In genomic region chr22:22042009-22042408, GRCh38 we compare ENCODE assay signal across 1 cellular context.
TF ChIP-seq lines count a peak whose summit lies in the region.

No MANE protein-coding gene starts in this region.

TF ChIP-seq in IMR-90, 13 proteins besides CTCF, POLR2A, EP300 and RAD21:
- no peak for TF ChIP-seq MAFK (IDR thresholded peaks at IDR 0.05; ENCODE audit: low read depth, low read length)
- no peak for TF ChIP-seq CHD1 (IDR thresholded peaks at IDR 0.05; ENCODE audit: low read depth, low read length)
- TF ChIP-seq RFX5 (IDR thresholded peaks at IDR 0.05; ENCODE audit: low read depth, low read length): no peak
- no peak for TF ChIP-seq FOS (IDR thresholded peaks at IDR 0.05; ENCODE audit: low read depth, low read length)
- TF ChIP-seq NFE2L2 (IDR thresholded peaks at IDR 0.05; ENCODE audit: low read depth, low read length): no peak
- TF ChIP-seq SMC3 (IDR thresholded peaks at IDR 0.05; ENCODE audit: low read depth, low read length): no peak
- TF ChIP-seq RCOR1 (IDR thresholded peaks at IDR 0.05; ENCODE audit: insufficient replicate concordance, low read length): no peak
- TF ChIP-seq CEBPB (IDR thresholded peaks at IDR 0.05; ENCODE audit: low read depth, low read length): no peak
- no peak for TF ChIP-seq MXI1 (IDR thresholded peaks at IDR 0.05; ENCODE audit: borderline replicate concordance, low read depth, low read length)
- TF ChIP-seq USF2 (IDR thresholded peaks at IDR 0.05; ENCODE audit: low read depth, low read length): no peak
- TF ChIP-seq MAZ (IDR thresholded peaks at IDR 0.05; ENCODE audit: borderline replicate concordance, low read depth, low read length): no peak
- TF ChIP-seq ELK1 (IDR thresholded peaks at IDR 0.05; ENCODE audit: borderline replicate concordance, low read depth, low read length): no peak
- TF ChIP-seq BHLHE40 (IDR thresholded peaks at IDR 0.05; ENCODE audit: low read depth, low read length): no peak
